10 cellular contexts compared by ENCODE assay signal in the genomic region with DNA sequence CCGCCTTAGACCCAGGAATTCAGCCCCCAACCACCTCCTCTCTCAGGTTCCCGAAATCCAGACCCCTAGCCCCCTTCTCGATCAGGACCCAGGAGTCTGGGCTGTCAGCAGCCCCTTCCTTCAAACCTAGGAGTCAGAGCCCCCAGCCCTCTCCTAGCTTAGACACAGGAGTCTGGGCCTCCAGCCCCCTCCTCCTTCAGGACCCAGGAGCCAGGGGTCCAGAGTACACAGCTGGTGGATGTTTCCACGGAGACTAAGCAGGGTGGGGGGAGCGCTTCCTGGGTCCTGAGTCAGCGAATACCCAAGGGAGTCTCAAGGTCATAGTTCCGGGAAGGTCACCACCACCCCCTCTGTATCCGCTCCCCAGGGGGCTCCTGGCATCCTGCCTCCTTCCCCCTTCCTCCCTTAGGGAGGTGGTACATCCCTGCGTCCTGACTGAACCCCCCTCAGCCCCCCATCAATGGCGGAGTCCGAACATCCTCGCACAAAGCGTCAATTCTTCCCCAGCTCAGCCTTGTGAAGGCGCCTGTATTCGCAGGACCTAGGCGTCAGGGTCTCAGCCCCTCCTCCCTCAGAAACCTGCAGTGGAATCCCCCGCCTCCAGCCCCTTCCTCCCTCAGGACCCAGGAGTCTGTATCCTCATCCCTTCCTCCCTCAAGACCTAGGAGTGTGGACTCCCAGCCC. TPM values are rescaled to one million over a fixed set of nuclear protein-coding genes. Genes with fewer than 3 reads are reported as not detected.
DNase-seq lines count a peak whose midpoint lies in the region; ATAC-seq, FAIRE-seq and TF ChIP-seq lines count a peak whose summit lies in the region.
"Had no signal": no experiment of that assay in that cellular context is flagged by ENCODE, and none has a peak within 500 bp of the region (broad histone marks: within the 10 kb centered on the region; RNA-seq: fewer than 3 reads in every experiment).

No MANE protein-coding gene starts in this region.

- TF ChIP-seq RAD21 in IMR-90 (IDR thresholded peaks at IDR 0.05; ENCODE audit: low read length): no peak

- no peaks in the 10 kb centered on the region for H3K9me1 ChIP-seq in IMR-90 (ENCODE audit: insufficient read depth, low read length)

- H3K36me3 Mint-ChIP-seq in stimulated activated effector memory CD8-positive, alpha-beta T cell treated with anti-CD3 and anti-CD28 coated beads, Interleukin-12 subunit alpha, Interleukin-12 subunit beta, amount 100 ng/mL, for 72 hours: no peaks in the 10 kb centered on the region
- H3K36me3 Mint-ChIP-seq in activated T-cell treated with anti-CD3 and anti-CD28 coated beads, Interleukin-2, amount 50 U/mL, for 4 hours (ENCODE audit: insufficient read depth): no peaks in the 10 kb centered on the region

- no peak overlapping the region for H4K91ac ChIP-seq in IMR-90 (ENCODE audit: insufficient read depth, low read depth, low read length)

- CTCF ChIA-PET in IMR-90 (lab: Yijun Ruan, JAX): no interaction called here

- intact Hi-C loops in IMR-90 (cut with micrococcal nuclease): no loop called here
- intact Hi-C loops in kidney (cut with DNase I): no loop called here

- H2BK15ac ChIP-seq in IMR-90 (ENCODE audit: low read depth, low read length): no peak overlapping the region

- H2AK5ac ChIP-seq in IMR-90 (ENCODE audit: low read depth, low read length): no peak overlapping the region; the same call in 1 of the 2 replicates

- H3K4me3 ChIP-seq in IMR-90 (ENCODE audit: insufficient read depth, low read depth, low read length): no peak overlapping the region
- peak overlapping the region; percentile 39 to 46 for H3K4me3 ChIP-seq in kidney (ENCODE audit: low read length in 2 of 2)
- H3K4me3 ChIP-seq: lung had no signal

- no peaks in the 10 kb centered on the region for H3K79me1 ChIP-seq in IMR-90 (ENCODE audit: low read depth in 1 of 2, low read length in 2 of 2)

- H3K23ac ChIP-seq in IMR-90 (ENCODE audit: low read depth, low read length): no peak overlapping the region

- H4K8ac ChIP-seq in IMR-90 (ENCODE audit: low read depth in 2 of 2, low read length in 2 of 2): peak overlapping the region; percentile 2 to 78; a peak in 2 of 4 replicates

- no peak overlapping the region for H2BK5ac ChIP-seq in IMR-90 (ENCODE audit: low read depth, low read length, poor library complexity, severe bottlenecking)

- peaks cover 18% of the 10 kb centered on the region for H3K4me1 Mint-ChIP-seq in stimulated activated effector memory CD8-positive, alpha-beta T cell treated with anti-CD3 and anti-CD28 coated beads, Interleukin-12 subunit alpha, Interleukin-12 subunit beta, amount 100 ng/mL, for 72 hours
- H3K4me1 Mint-ChIP-seq in activated T-cell treated with anti-CD3 and anti-CD28 coated beads, Interleukin-2, amount 50 U/mL, for 4 hours (ENCODE audit: low read depth): peaks cover 6% of the 10 kb centered on the region

- no peaks in the 10 kb centered on the region for H4K20me1 ChIP-seq in IMR-90 (ENCODE audit: insufficient read depth, low read length)

- H2AFZ ChIP-seq in IMR-90 (replicated peaks; ENCODE audit: low read length, poor library complexity): peak overlapping the region; percentile 73

- 22% methylated on average over 6 of the region's 17 CpGs; no CpG with 5 or more reads in 1 of the 2 experiments for WGBS in IMR-90 (ENCODE audit: extremely low coverage in 2 of 2, insufficient read length in 1 of 2), 2 experiments

- no peak for TF ChIP-seq POLR2A in IMR-90 (IDR thresholded peaks at IDR 0.05; ENCODE audit: low read depth, low read length)

- H4K5ac ChIP-seq in IMR-90 (ENCODE audit: low read depth, low read length): peak overlapping the region; percentile 35; the same call in 1 of the 2 replicates

- no peak overlapping the region for H2BK20ac ChIP-seq in IMR-90 (ENCODE audit: low read depth, low read length)

- H3K9me3 Mint-ChIP-seq in stimulated activated effector memory CD8-positive, alpha-beta T cell treated with anti-CD3 and anti-CD28 coated beads, Interleukin-12 subunit alpha, Interleukin-12 subunit beta, amount 100 ng/mL, for 72 hours: no peaks in the 10 kb centered on the region
- H3K9me3 Mint-ChIP-seq in activated T-cell treated with anti-CD3 and anti-CD28 coated beads, Interleukin-2, amount 50 U/mL, for 4 hours: no peaks in the 10 kb centered on the region

- dilution Hi-C loops in IMR-90 (cut with HindIII; ENCODE audit: low sequenced_read_pairs, unreplicated experiment): no loop called here

- peaks cover 29% of the 10 kb centered on the region for H3K27me3 Mint-ChIP-seq in activated T-cell treated with anti-CD3 and anti-CD28 coated beads, Interleukin-2, amount 50 U/mL, for 4 hours (ENCODE audit: low read depth)

- H2AK9ac ChIP-seq in IMR-90 (replicated peaks; ENCODE audit: low read depth, low read length, poor library complexity): peak overlapping the region; percentile 74

- peak overlapping the region; percentile 48 for H3K27ac Mint-ChIP-seq in stimulated activated effector memory CD8-positive, alpha-beta T cell treated with anti-CD3 and anti-CD28 coated beads, Interleukin-12 subunit alpha, Interleukin-12 subunit beta, amount 100 ng/mL, for 72 hours

- no peak overlapping the region for H3K18ac ChIP-seq in IMR-90 (ENCODE audit: low read depth, low read length)

- peak; percentile 43 for ATAC-seq in IMR-90 (ENCODE audit: low read depth)
- ATAC-seq in stimulated activated effector memory CD8-positive, alpha-beta T cell treated with anti-CD3 and anti-CD28 coated beads, Interleukin-12 subunit alpha, Interleukin-12 subunit beta, amount 100 ng/mL, for 72 hours: no peak
- ATAC-seq in activated T-cell treated with anti-CD3 and anti-CD28 coated beads, Interleukin-2, amount 50 U/mL, for 4 hours: no peak
- no peak for ATAC-seq in HG03571 (IDR thresholded peaks at IDR 0.05; ENCODE audit: unreplicated experiment)

- H3K9ac ChIP-seq in IMR-90 (ENCODE audit: low read depth, low read length) (no peak overlapping the region), kidney (ENCODE audit: low read length in 2 of 2) (peak overlapping the region in 1 of 2 donors; percentile 58)

- no peak overlapping the region for H3K4ac ChIP-seq in IMR-90 (ENCODE audit: low read depth, low read length)

- in situ Hi-C loops in IMR-90 (cut with MboI; ENCODE audit: low sequenced_read_pairs): no loop called here

- H3K36me3 ChIP-seq in IMR-90 (ENCODE audit: control insufficient read depth, insufficient read depth, low read length) (no peaks in the 10 kb centered on the region), kidney (ENCODE audit: control insufficient read depth in 1 of 2, insufficient read depth in 2 of 2, low read length in 2 of 2) (no peaks in the 10 kb centered on the region)

- POLR2A ChIA-PET in IMR-90 (lab: Charles Lee; ENCODE audit: unreplicated experiment): no interaction called here

- DNase-seq in IMR-90 (no peak), cerebellum (ENCODE audit: low spot score) (peak; percentile 70), kidney (no peak), NCI-H1092 treated with DMSO at 0.1 percent for 48 hours (lab: John Stamatoyannopoulos, UW) (no peak)
- DNase-seq in stimulated activated effector memory CD8-positive, alpha-beta T cell treated with anti-CD3 and anti-CD28 coated beads, Interleukin-12 subunit alpha, Interleukin-12 subunit beta, amount 100 ng/mL, for 72 hours (ENCODE audit: low spot score in 2 of 2): no peak
- no peak for DNase-seq in activated T-cell treated with anti-CD3 and anti-CD28 coated beads, Interleukin-2, amount 50 U/mL, for 4 hours
- DNase-seq: NCI-H187; stimulated activated CD4-positive, alpha-beta T cell treated with anti-CD3 and anti-CD28 coated beads, Interleukin-4, amount 100 ng/mL, for 24 hours had no signal

- TF ChIP-seq CTCF in IMR-90 (conservative IDR thresholded peaks at IDR 0.05; ENCODE audit: low read depth, low read length) (no peak), kidney (IDR thresholded peaks at IDR 0.05; ENCODE audit: borderline replicate concordance, extremely low read depth, insufficient read depth) (no peak)

- no peak overlapping the region for H3K56ac ChIP-seq in IMR-90 (ENCODE audit: extremely low read depth, insufficient read depth, low read length)

- no peaks in the 10 kb centered on the region for H3K9me3 ChIP-seq in IMR-90 (ENCODE audit: control insufficient read depth, insufficient read depth, low read length)
- no peaks in the 10 kb centered on the region for H3K9me3 ChIP-seq in kidney (ENCODE audit: control insufficient read depth in 1 of 2, low read length in 2 of 2)

- no peak overlapping the region for H3K14ac ChIP-seq in IMR-90 (replicated peaks; ENCODE audit: low read depth, low read length)

- no peak for FAIRE-seq in kidney (lab: Jason Lieb, UNC)

- H3K4me3 Mint-ChIP-seq in stimulated activated effector memory CD8-positive, alpha-beta T cell treated with anti-CD3 and anti-CD28 coated beads, Interleukin-12 subunit alpha, Interleukin-12 subunit beta, amount 100 ng/mL, for 72 hours: no peak overlapping the region
- H3K4me3 Mint-ChIP-seq in activated T-cell treated with anti-CD3 and anti-CD28 coated beads, Interleukin-2, amount 50 U/mL, for 4 hours: no peak overlapping the region

- no peak overlapping the region; the same call in 1 of the 2 replicates for H2BK120ac ChIP-seq in IMR-90 (ENCODE audit: low read depth, low read length)

- H3K4me1 ChIP-seq in IMR-90 (ENCODE audit: control insufficient read depth, insufficient read depth, low read length) (peaks cover 5% of the 10 kb centered on the region; the same call in 1 of the 2 replicates), kidney (ENCODE audit: control insufficient read depth in 1 of 2, insufficient read depth in 1 of 2, low read depth in 1 of 2, low read length in 2 of 2) (peaks cover 4 to 8% of the 10 kb centered on the region in 2 donors)

- no TSS peak for BruUV-seq in IMR-90 (replicated peaks; lab: Mats Ljungman, UMichigan)

- peaks cover 30% of the 10 kb centered on the region for H3K27me3 ChIP-seq in IMR-90 (ENCODE audit: control insufficient read depth, insufficient read depth, low read length)

- H3K27ac ChIP-seq in IMR-90 (ENCODE audit: insufficient read depth, low read length) (no peak overlapping the region), kidney (ENCODE audit: low read depth in 2 of 2, low read length in 2 of 2) (peak overlapping the region; percentile 54 to 57)

- peak overlapping the region; percentile 55; the same call in 1 of the 2 replicates for H3K4me2 ChIP-seq in IMR-90 (ENCODE audit: low read depth, low read length)

RNA-seq across cellular contexts. Expression of gene CADM4, which starts 4.6 kb away (rescaled TPM):
- total RNA-seq in IMR-90 (2012; rRNA removed) (1.7 and 2.0 TPM in 2 replicates), cerebellum (43.0 TPM), kidney (25.3 TPM)
- polyA plus RNA-seq in IMR-90 (2012; rRNA removed) (4.0 and 4.9 TPM in 2 replicates), kidney (ENCODE audit: insufficient read depth, low read depth, low replicate concordance) (47.0 TPM)
- 4.3 and 7.1 TPM in 2 replicates for polyA plus RNA-seq in IMR-90 (2012; cell fraction: cytosol; rRNA removed)
- polyA plus RNA-seq in IMR-90 (2012; cell fraction: nucleus; rRNA removed; ENCODE audit: low replicate concordance): 2.1 and 2.2 TPM in 2 replicates
- total RNA-seq in activated T-cell treated with anti-CD3 and anti-CD28 coated beads, Interleukin-2, amount 50 U/mL, for 4 hours: under 1 TPM; 0.40 to 0.63 (median 0.42) TPM

RNA-seq across cellular contexts. Expression of gene ZNF428, which starts 15.6 kb away (rescaled TPM):
- total RNA-seq in IMR-90 (2012; rRNA removed) (9.9 and 10.3 TPM in 2 replicates), cerebellum (66.2 TPM), kidney (44.3 TPM)
- polyA plus RNA-seq in IMR-90 (2012; rRNA removed) (32.3 and 45.4 TPM in 2 replicates), kidney (ENCODE audit: insufficient read depth, low read depth, low replicate concordance) (95.4 TPM)
- polyA plus RNA-seq in IMR-90 (2012; cell fraction: cytosol; rRNA removed): 49.1 and 54.4 TPM in 2 replicates
- 16.4 and 17.3 TPM in 2 replicates for polyA plus RNA-seq in IMR-90 (2012; cell fraction: nucleus; rRNA removed; ENCODE audit: low replicate concordance)
- total RNA-seq in activated T-cell treated with anti-CD3 and anti-CD28 coated beads, Interleukin-2, amount 50 U/mL, for 4 hours: 10 to 100 TPM; 20.6 to 27.6 (median 25.5) TPM

RNA-seq across cellular contexts. Expression of gene SRRM5, which starts 23.1 kb away (rescaled TPM):
- total RNA-seq in IMR-90 (2012; rRNA removed): not detected in 2 replicates
- 0.10 TPM in 2 replicates for polyA plus RNA-seq in IMR-90 (2012; rRNA removed)
- 0.02 TPM in 1 of 2 replicates, not detected in the other for polyA plus RNA-seq in IMR-90 (2012; cell fraction: cytosol; rRNA removed)
- 0.47 and 1.0 TPM in 2 replicates for polyA plus RNA-seq in IMR-90 (2012; cell fraction: nucleus; rRNA removed; ENCODE audit: low replicate concordance)
- total RNA-seq in cerebellum: 0.09 TPM
- total RNA-seq in kidney: 0.28 TPM
- 0.22 TPM for polyA plus RNA-seq in kidney (ENCODE audit: insufficient read depth, low read depth, low replicate concordance)
- total RNA-seq in activated T-cell treated with anti-CD3 and anti-CD28 coated beads, Interleukin-2, amount 50 U/mL, for 4 hours: under 1 TPM; 0.25 to 0.87 (median 0.30) TPM

RNA-seq across cellular contexts. Expression of gene PLAUR, which starts 35.0 kb away (rescaled TPM):
- total RNA-seq in IMR-90 (2012; rRNA removed) (112 and 115 TPM in 2 replicates), cerebellum (4.4 TPM), kidney (17.0 TPM)
- polyA plus RNA-seq in IMR-90 (2012; rRNA removed) (263 and 328 TPM in 2 replicates), kidney (ENCODE audit: insufficient read depth, low read depth, low replicate concordance) (3.9 TPM)
- 330 and 334 TPM in 2 replicates for polyA plus RNA-seq in IMR-90 (2012; cell fraction: cytosol; rRNA removed)
- 200 and 249 TPM in 2 replicates for polyA plus RNA-seq in IMR-90 (2012; cell fraction: nucleus; rRNA removed; ENCODE audit: low replicate concordance)
- 1 to 10 TPM; 3.3 to 5.2 (median 4.7) TPM for total RNA-seq in activated T-cell treated with anti-CD3 and anti-CD28 coated beads, Interleukin-2, amount 50 U/mL, for 4 hours

RNA-seq across cellular contexts. Expression of gene ZNF576, which starts 38.6 kb away (rescaled TPM):
- total RNA-seq in IMR-90 (2012; rRNA removed) (8.6 and 13.8 TPM in 2 replicates), cerebellum (7.1 TPM), kidney (15.3 TPM)
- polyA plus RNA-seq in IMR-90 (2012; rRNA removed) (19.5 and 24.9 TPM in 2 replicates), kidney (ENCODE audit: insufficient read depth, low read depth, low replicate concordance) (25.6 TPM)
- 15.5 and 19.7 TPM in 2 replicates for polyA plus RNA-seq in IMR-90 (2012; cell fraction: cytosol; rRNA removed)
- polyA plus RNA-seq in IMR-90 (2012; cell fraction: nucleus; rRNA removed; ENCODE audit: low replicate concordance): 8.5 and 11.8 TPM in 2 replicates
- total RNA-seq in activated T-cell treated with anti-CD3 and anti-CD28 coated beads, Interleukin-2, amount 50 U/mL, for 4 hours: 10 to 100 TPM; 16.6 to 22.3 (median 18.5) TPM
